2 cellular contexts compared by ENCODE assay signal in the genomic region with DNA sequence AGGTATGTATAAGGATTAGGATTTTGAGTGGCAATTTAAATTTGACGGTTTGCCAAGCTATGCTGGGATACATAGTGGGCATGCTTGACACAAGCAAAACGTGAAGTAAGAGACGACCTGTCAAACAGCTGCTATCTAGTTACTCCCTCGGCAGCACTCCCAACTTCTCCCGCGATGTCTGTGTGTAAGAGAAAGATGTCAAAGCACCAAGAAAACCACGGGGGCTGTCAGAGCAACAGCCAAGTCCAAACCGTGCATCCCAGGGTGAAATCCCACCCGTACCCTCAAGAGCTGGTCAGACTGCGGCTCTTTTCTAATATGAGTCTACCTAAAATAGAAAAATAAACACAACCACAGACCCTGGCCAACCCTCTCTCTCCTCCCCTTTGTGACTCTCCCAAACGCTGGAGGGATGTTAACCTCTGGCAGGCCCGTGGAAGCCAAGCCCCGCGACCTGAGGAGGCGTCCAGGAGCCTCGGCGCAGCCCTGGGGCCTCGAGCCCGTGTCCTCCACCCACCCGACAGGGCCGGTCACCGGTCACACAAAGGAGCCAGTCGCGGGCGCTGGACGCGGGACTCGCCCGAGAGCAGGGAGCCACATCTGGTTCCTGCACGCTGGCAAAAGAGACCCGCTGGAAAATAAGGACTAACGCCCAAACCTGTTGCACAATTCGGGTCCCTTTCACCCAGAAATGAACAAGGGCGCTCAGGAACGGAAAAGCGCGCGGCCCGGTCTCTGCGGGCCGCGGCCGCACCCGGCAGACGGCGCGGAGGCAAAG.
TF ChIP-seq lines count a peak whose summit lies in the region.

No MANE protein-coding gene starts in this region.

TF ChIP-seq in GM23338, 12 proteins besides CTCF, POLR2A, EP300 and RAD21 (continues in another document):
- TF ChIP-seq, protein P1, sequence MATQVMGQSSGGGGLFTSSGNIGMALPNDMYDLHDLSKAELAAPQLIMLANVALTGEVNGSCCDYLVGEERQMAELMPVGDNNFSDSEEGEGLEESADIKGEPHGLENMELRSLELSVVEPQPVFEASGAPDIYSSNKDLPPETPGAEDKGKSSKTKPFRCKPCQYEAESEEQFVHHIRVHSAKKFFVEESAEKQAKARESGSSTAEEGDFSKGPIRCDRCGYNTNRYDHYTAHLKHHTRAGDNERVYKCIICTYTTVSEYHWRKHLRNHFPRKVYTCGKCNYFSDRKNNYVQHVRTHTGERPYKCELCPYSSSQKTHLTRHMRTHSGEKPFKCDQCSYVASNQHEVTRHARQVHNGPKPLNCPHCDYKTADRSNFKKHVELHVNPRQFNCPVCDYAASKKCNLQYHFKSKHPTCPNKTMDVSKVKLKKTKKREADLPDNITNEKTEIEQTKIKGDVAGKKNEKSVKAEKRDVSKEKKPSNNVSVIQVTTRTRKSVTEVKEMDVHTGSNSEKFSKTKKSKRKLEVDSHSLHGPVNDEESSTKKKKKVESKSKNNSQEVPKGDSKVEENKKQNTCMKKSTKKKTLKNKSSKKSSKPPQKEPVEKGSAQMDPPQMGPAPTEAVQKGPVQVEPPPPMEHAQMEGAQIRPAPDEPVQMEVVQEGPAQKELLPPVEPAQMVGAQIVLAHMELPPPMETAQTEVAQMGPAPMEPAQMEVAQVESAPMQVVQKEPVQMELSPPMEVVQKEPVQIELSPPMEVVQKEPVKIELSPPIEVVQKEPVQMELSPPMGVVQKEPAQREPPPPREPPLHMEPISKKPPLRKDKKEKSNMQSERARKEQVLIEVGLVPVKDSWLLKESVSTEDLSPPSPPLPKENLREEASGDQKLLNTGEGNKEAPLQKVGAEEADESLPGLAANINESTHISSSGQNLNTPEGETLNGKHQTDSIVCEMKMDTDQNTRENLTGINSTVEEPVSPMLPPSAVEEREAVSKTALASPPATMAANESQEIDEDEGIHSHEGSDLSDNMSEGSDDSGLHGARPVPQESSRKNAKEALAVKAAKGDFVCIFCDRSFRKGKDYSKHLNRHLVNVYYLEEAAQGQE (IDR thresholded peaks at IDR 0.05; ENCODE audit: unreplicated experiment): no peak
- TF ChIP-seq, protein P2, sequence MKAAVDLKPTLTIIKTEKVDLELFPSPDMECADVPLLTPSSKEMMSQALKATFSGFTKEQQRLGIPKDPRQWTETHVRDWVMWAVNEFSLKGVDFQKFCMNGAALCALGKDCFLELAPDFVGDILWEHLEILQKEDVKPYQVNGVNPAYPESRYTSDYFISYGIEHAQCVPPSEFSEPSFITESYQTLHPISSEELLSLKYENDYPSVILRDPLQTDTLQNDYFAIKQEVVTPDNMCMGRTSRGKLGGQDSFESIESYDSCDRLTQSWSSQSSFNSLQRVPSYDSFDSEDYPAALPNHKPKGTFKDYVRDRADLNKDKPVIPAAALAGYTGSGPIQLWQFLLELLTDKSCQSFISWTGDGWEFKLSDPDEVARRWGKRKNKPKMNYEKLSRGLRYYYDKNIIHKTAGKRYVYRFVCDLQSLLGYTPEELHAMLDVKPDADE (IDR thresholded peaks at IDR 0.05): no peak
- TF ChIP-seq CREB1 (CRISPR knock-in tag; IDR thresholded peaks at IDR 0.05; ENCODE audit: low read depth): no peak
- TF ChIP-seq EZH2 (IDR thresholded peaks at IDR 0.05; ENCODE audit: low read depth, unreplicated experiment): no peak
- no peak for TF ChIP-seq EZH2phosphoT487 (IDR thresholded peaks at IDR 0.05; ENCODE audit: unreplicated experiment)
- no peak for TF ChIP-seq ZNF331 (CRISPR knock-in tag; IDR thresholded peaks at IDR 0.05; ENCODE audit: low read depth)
- TF ChIP-seq, protein P3, sequence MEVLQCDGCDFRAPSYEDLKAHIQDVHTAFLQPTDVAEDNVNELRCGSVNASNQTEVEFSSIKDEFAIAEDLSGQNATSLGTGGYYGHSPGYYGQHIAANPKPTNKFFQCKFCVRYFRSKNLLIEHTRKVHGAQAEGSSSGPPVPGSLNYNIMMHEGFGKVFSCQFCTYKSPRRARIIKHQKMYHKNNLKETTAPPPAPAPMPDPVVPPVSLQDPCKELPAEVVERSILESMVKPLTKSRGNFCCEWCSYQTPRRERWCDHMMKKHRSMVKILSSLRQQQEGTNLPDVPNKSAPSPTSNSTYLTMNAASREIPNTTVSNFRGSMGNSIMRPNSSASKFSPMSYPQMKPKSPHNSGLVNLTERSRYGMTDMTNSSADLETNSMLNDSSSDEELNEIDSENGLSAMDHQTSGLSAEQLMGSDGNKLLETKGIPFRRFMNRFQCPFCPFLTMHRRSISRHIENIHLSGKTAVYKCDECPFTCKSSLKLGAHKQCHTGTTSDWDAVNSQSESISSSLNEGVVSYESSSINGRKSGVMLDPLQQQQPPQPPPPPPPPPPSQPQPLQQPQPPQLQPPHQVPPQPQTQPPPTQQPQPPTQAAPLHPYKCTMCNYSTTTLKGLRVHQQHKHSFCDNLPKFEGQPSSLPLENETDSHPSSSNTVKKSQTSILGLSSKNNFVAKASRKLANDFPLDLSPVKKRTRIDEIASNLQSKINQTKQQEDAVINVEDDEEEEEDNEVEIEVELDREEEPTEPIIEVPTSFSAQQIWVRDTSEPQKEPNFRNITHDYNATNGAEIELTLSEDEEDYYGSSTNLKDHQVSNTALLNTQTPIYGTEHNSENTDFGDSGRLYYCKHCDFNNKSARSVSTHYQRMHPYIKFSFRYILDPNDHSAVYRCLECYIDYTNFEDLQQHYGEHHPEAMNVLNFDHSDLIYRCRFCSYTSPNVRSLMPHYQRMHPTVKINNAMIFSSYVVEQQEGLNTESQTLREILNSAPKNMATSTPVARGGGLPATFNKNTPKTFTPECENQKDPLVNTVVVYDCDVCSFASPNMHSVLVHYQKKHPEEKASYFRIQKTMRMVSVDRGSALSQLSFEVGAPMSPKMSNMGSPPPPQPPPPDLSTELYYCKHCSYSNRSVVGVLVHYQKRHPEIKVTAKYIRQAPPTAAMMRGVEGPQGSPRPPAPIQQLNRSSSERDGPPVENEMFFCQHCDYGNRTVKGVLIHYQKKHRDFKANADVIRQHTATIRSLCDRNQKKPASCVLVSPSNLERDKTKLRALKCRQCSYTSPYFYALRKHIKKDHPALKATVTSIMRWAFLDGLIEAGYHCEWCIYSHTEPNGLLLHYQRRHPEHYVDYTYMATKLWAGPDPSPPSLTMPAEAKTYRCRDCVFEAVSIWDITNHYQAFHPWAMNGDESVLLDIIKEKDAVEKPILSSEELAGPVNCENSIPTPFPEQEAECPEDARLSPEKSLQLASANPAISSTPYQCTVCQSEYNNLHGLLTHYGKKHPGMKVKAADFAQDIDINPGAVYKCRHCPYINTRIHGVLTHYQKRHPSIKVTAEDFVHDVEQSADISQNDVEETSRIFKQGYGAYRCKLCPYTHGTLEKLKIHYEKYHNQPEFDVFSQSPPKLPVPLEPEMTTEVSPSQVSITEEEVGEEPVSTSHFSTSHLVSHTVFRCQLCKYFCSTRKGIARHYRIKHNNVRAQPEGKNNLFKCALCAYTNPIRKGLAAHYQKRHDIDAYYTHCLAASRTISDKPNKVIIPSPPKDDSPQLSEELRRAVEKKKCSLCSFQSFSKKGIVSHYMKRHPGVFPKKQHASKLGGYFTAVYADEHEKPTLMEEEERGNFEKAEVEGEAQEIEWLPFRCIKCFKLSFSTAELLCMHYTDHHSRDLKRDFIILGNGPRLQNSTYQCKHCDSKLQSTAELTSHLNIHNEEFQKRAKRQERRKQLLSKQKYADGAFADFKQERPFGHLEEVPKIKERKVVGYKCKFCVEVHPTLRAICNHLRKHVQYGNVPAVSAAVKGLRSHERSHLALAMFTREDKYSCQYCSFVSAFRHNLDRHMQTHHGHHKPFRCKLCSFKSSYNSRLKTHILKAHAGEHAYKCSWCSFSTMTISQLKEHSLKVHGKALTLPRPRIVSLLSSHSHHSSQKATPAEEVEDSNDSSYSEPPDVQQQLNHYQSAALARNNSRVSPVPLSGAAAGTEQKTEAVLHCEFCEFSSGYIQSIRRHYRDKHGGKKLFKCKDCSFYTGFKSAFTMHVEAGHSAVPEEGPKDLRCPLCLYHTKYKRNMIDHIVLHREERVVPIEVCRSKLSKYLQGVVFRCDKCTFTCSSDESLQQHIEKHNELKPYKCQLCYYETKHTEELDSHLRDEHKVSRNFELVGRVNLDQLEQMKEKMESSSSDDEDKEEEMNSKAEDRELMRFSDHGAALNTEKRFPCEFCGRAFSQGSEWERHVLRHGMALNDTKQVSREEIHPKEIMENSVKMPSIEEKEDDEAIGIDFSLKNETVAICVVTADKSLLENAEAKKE (CRISPR knock-in tag; IDR thresholded peaks at IDR 0.05): no peak

TF ChIP-seq in HepG2, 621 proteins besides CTCF, POLR2A, EP300 and RAD21 (continues in another document):
- TF ChIP-seq, protein P4, sequence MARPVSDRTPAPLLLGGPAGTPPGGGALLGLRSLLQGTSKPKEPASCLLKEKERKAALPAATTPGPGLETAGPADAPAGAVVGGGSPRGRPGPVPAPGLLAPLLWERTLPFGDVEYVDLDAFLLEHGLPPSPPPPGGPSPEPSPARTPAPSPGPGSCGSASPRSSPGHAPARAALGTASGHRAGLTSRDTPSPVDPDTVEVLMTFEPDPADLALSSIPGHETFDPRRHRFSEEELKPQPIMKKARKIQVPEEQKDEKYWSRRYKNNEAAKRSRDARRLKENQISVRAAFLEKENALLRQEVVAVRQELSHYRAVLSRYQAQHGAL (CRISPR knock-in tag; IDR thresholded peaks at IDR 0.05; ENCODE audit: not compliant biosample characterization): peak; percentile 44
- TF ChIP-seq ZNF230 (CRISPR knock-in tag; IDR thresholded peaks at IDR 0.05) (0 out of 2 replicates have a peak, but pooled peaks have one; percentile 62), ZNF607 (CRISPR knock-in tag; IDR thresholded peaks at IDR 0.05; ENCODE audit: borderline replicate concordance) (0 out of 2 replicates have a peak, but pooled peaks have one; percentile 65), ZNF790 (CRISPR knock-in tag; IDR thresholded peaks at IDR 0.05; ENCODE audit: borderline replicate concordance) (no peak), TGIF2 (CRISPR knock-in tag; IDR thresholded peaks at IDR 0.05) (peak; percentile 96), FOSL1 (CRISPR knock-in tag; IDR thresholded peaks at IDR 0.05; ENCODE audit: borderline replicate concordance) (0 out of 2 replicates have a peak, but pooled peaks have one; percentile 35), NR1H2 (CRISPR knock-in tag; IDR thresholded peaks at IDR 0.05; ENCODE audit: borderline replicate concordance, low read depth) (no peak), ZBTB20 (CRISPR knock-in tag; IDR thresholded peaks at IDR 0.05; ENCODE audit: borderline replicate concordance, low read depth) (no peak; the same call in 1 of the 2 replicates), SALL1 (CRISPR knock-in tag; IDR thresholded peaks at IDR 0.05) (peak; percentile 39; the same call in 1 of the 2 replicates), IKZF4 (CRISPR knock-in tag; IDR thresholded peaks at IDR 0.05; ENCODE audit: borderline replicate concordance, low read depth, not compliant biosample characterization) (peak; percentile 37), HMG20B (CRISPR knock-in tag; conservative IDR thresholded peaks at IDR 0.05) (no peak), XBP1 (CRISPR knock-in tag; IDR thresholded peaks at IDR 0.05) (no peak), ZNF768 (CRISPR knock-in tag; IDR thresholded peaks at IDR 0.05) (peak; percentile 51; the same call in 1 of the 2 replicates), POGZ (CRISPR knock-in tag; IDR thresholded peaks at IDR 0.05) (0 out of 2 replicates have a peak, but pooled peaks have one; percentile 4), SIN3A (IDR thresholded peaks at IDR 0.05; ENCODE audit: borderline replicate concordance, low read depth, low read length) (peak; percentile 80), RBFOX2 (IDR thresholded peaks at IDR 0.05; ENCODE audit: low read depth, low read length) (peak; percentile 81), HMG20A (CRISPR knock-in tag; IDR thresholded peaks at IDR 0.05; ENCODE audit: borderline replicate concordance) (peak; percentile 1; the same call in 1 of the 2 replicates), HDAC1 (CRISPR knock-in tag; IDR thresholded peaks at IDR 0.05) (peak; percentile 65), MTA1 (CRISPR knock-in tag; IDR thresholded peaks at IDR 0.05; ENCODE audit: borderline replicate concordance) (0 out of 2 replicates have a peak, but pooled peaks have one; percentile 30), NAIF1 (CRISPR knock-in tag; IDR thresholded peaks at IDR 0.05; ENCODE audit: borderline replicate concordance) (no peak), ZFP82 (CRISPR knock-in tag; IDR thresholded peaks at IDR 0.05; ENCODE audit: borderline replicate concordance) (peak; percentile 25; the same call in 1 of the 2 replicates), ZNF136 (CRISPR knock-in tag; IDR thresholded peaks at IDR 0.05; ENCODE audit: low read depth) (peak; percentile 40; the same call in 1 of the 2 replicates), POLR2G (IDR thresholded peaks at IDR 0.05; ENCODE audit: low read depth, low read length) (peak; percentile 56), ZFP36L2 (CRISPR knock-in tag; IDR thresholded peaks at IDR 0.05) (no peak)
- TF ChIP-seq, protein P5, sequence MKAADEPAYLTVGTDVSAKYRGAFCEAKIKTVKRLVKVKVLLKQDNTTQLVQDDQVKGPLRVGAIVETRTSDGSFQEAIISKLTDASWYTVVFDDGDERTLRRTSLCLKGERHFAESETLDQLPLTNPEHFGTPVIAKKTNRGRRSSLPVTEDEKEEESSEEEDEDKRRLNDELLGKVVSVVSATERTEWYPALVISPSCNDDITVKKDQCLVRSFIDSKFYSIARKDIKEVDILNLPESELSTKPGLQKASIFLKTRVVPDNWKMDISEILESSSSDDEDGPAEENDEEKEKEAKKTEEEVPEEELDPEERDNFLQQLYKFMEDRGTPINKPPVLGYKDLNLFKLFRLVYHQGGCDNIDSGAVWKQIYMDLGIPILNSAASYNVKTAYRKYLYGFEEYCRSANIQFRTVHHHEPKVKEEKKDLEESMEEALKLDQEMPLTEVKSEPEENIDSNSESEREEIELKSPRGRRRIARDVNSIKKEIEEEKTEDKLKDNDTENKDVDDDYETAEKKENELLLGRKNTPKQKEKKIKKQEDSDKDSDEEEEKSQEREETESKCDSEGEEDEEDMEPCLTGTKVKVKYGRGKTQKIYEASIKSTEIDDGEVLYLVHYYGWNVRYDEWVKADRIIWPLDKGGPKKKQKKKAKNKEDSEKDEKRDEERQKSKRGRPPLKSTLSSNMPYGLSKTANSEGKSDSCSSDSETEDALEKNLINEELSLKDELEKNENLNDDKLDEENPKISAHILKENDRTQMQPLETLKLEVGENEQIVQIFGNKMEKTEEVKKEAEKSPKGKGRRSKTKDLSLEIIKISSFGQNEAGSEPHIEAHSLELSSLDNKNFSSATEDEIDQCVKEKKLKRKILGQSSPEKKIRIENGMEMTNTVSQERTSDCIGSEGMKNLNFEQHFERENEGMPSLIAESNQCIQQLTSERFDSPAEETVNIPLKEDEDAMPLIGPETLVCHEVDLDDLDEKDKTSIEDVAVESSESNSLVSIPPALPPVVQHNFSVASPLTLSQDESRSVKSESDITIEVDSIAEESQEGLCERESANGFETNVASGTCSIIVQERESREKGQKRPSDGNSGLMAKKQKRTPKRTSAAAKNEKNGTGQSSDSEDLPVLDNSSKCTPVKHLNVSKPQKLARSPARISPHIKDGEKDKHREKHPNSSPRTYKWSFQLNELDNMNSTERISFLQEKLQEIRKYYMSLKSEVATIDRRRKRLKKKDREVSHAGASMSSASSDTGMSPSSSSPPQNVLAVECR (CRISPR knock-in tag; IDR thresholded peaks at IDR 0.05; ENCODE audit: borderline replicate concordance): peak; percentile 69
- TF ChIP-seq, protein P6, sequence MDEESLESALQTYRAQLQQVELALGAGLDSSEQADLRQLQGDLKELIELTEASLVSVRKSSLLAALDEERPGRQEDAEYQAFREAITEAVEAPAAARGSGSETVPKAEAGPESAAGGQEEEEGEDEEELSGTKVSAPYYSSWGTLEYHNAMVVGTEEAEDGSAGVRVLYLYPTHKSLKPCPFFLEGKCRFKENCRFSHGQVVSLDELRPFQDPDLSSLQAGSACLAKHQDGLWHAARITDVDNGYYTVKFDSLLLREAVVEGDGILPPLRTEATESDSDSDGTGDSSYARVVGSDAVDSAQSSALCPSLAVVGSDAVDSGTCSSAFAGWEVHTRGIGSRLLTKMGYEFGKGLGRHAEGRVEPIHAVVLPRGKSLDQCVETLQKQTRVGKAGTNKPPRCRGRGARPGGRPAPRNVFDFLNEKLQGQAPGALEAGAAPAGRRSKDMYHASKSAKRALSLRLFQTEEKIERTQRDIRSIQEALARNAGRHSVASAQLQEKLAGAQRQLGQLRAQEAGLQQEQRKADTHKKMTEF (CRISPR knock-in tag; IDR thresholded peaks at IDR 0.05): peak; percentile 51; the same call in 1 of the 2 replicates
